ENCODE assay signal across 21 cellular contexts in genomic region chr1:24967962-24968361, GRCh38. TPM values are rescaled to one million over a fixed set of nuclear protein-coding genes. Genes with fewer than 3 reads are reported as not detected.
DNase-seq lines count a peak whose midpoint lies in the region; ATAC-seq and TF ChIP-seq lines count a peak whose summit lies in the region.
"Had no signal": no experiment of that assay in that cellular context is flagged by ENCODE, and none has a peak within 500 bp of the region (broad histone marks: within the 10 kb centered on the region; RNA-seq: fewer than 3 reads in every experiment).

No MANE protein-coding gene starts in this region.

- DNase-seq in activated CD4-positive, alpha-beta T cell treated with anti-CD3 and anti-CD28 coated beads, Interleukin-2, amount 10 ng/mL, durations not matched to agents 24 days and 14 days, result no peak
- no peak for DNase-seq in activated CD4-positive, alpha-beta T cell treated with anti-CD3 and anti-CD28 coated beads, Interleukin-2, amount 50 U/mL, for 4 hours
- no peak for DNase-seq in CD8-positive, alpha-beta T cell
- no peak for DNase-seq in activated CD8-positive, alpha-beta T cell treated with anti-CD3 and anti-CD28 coated beads, Interleukin-2, amount 10 ng/mL, durations not matched to agents 7 days and 5 days
- DNase-seq in central memory CD8-positive, alpha-beta T cell (ENCODE audit: low spot score in 2 of 2), result no peak
- DNase-seq in effector memory CD4-positive, alpha-beta T cell, result no peak
- no peak for DNase-seq in adrenal gland
- DNase-seq: BE2C; CD4-positive, CD25-positive, alpha-beta regulatory T cell; DMS53; EL; NCI-H1417 treated with DMSO at 0.1 percent for 48 hours; NCI-H1930; NCI-H526; PC-3; RPMI8226; SHP77 treated with DMSO at 0.1 percent for 48 hours had no signal

- intact Hi-C loops in activated CD4-positive, alpha-beta T cell treated with anti-CD3 and anti-CD28 coated beads, Interleukin-2, amount 10 ng/mL, durations not matched to agents 24 days and 14 days (cut with micrococcal nuclease), result loop anchor here (2.0 kb wide), 1 partner anchor 35 kb away; no protein-coding TSS in a partner anchor
- intact Hi-C loops in CD8-positive, alpha-beta T cell (cut with DNase I, micrococcal nuclease), result loop anchor here in 1 of 2 experiments (5.0 kb wide), 1 partner anchor 56 kb away; no protein-coding TSS in a partner anchor
- intact Hi-C loops in adrenal gland (cut with DNase I), result no loop called here

- WGBS in adrenal gland, 4 donors, result 74 to 87% (median 80%) methylated on average over 6 of the region's 6 CpGs

- no peak overlapping the region for H3K4me3 ChIP-seq in CD8-positive, alpha-beta T cell (ENCODE audit: low read depth, low read length)
- H3K4me3 ChIP-seq in effector memory CD4-positive, alpha-beta T cell (ENCODE audit: insufficient read depth, low read depth, low read length, poor library complexity, severe bottlenecking), result no peak overlapping the region
- no peak overlapping the region for H3K4me3 ChIP-seq in adrenal gland
- H3K4me3 ChIP-seq: GM12878 had no signal

- peaks cover 71% of the 10 kb centered on the region for H3K4me1 Mint-ChIP-seq in activated CD4-positive, alpha-beta T cell treated with anti-CD3 and anti-CD28 coated beads, Interleukin-2, amount 10 ng/mL, durations not matched to agents 24 days and 14 days
- peaks cover 82% of the 10 kb centered on the region for H3K4me1 Mint-ChIP-seq in CD8-positive, alpha-beta T cell (ENCODE audit: low read depth)
- H3K4me1 Mint-ChIP-seq in activated CD8-positive, alpha-beta T cell treated with anti-CD3 and anti-CD28 coated beads, Interleukin-2, amount 10 ng/mL, durations not matched to agents 7 days and 5 days (ENCODE audit: low read depth), result peaks cover 78% of the 10 kb centered on the region
- peaks cover 69% of the 10 kb centered on the region for H3K4me1 Mint-ChIP-seq in central memory CD8-positive, alpha-beta T cell

- POLR2A ChIA-PET in CD8-positive, alpha-beta T cell (lab: Charles Lee), result interaction anchor here (0.7 kb wide), 1 partner anchor 79 kb away, joined by 3 read pairs; no protein-coding TSS in a partner anchor
- POLR2A ChIA-PET in activated CD8-positive, alpha-beta T cell treated with anti-CD3 and anti-CD28 coated beads, Interleukin-2, amount 10 ng/mL, durations not matched to agents 7 days and 5 days (lab: Charles Lee), result interaction anchor here (1.8 to 6.0 kb wide), 3 partner anchors 28 to 66 kb away, joined by 6 to 106 read pairs (median 7); no protein-coding TSS in a partner anchor

- no peak overlapping the region for H3K4me3 Mint-ChIP-seq in activated CD4-positive, alpha-beta T cell treated with anti-CD3 and anti-CD28 coated beads, Interleukin-2, amount 10 ng/mL, durations not matched to agents 24 days and 14 days
- H3K4me3 Mint-ChIP-seq in CD8-positive, alpha-beta T cell, result no peak overlapping the region
- H3K4me3 Mint-ChIP-seq in activated CD8-positive, alpha-beta T cell treated with anti-CD3 and anti-CD28 coated beads, Interleukin-2, amount 10 ng/mL, durations not matched to agents 7 days and 5 days, result no peak overlapping the region
- H3K4me3 Mint-ChIP-seq in central memory CD8-positive, alpha-beta T cell, result no peak overlapping the region
- H3K4me3 Mint-ChIP-seq: CD4-positive, CD25-positive, alpha-beta regulatory T cell had no signal

- no peaks in the 10 kb centered on the region for H3K27me3 ChIP-seq in CD8-positive, alpha-beta T cell (ENCODE audit: insufficient read depth, low read length)
- H3K27me3 ChIP-seq in effector memory CD4-positive, alpha-beta T cell (replicated peaks; ENCODE audit: control insufficient read depth, insufficient read depth, low read length, poor library complexity, severe bottlenecking), result no peaks in the 10 kb centered on the region
- H3K27me3 ChIP-seq in adrenal gland, result no peaks in the 10 kb centered on the region
- H3K27me3 ChIP-seq: BE2C had no signal

- no peaks in the 10 kb centered on the region for H3K27me3 Mint-ChIP-seq in activated CD4-positive, alpha-beta T cell treated with anti-CD3 and anti-CD28 coated beads, Interleukin-2, amount 10 ng/mL, durations not matched to agents 24 days and 14 days
- H3K27me3 Mint-ChIP-seq in CD8-positive, alpha-beta T cell (ENCODE audit: low read depth), result no peaks in the 10 kb centered on the region
- H3K27me3 Mint-ChIP-seq in activated CD8-positive, alpha-beta T cell treated with anti-CD3 and anti-CD28 coated beads, Interleukin-2, amount 10 ng/mL, durations not matched to agents 7 days and 5 days (ENCODE audit: low read depth), result no peaks in the 10 kb centered on the region
- no peaks in the 10 kb centered on the region for H3K27me3 Mint-ChIP-seq in central memory CD8-positive, alpha-beta T cell

- H3K27ac Mint-ChIP-seq in activated CD4-positive, alpha-beta T cell treated with anti-CD3 and anti-CD28 coated beads, Interleukin-2, amount 10 ng/mL, durations not matched to agents 24 days and 14 days, result peak overlapping the region; percentile 71
- peak overlapping the region; percentile 49 for H3K27ac Mint-ChIP-seq in CD8-positive, alpha-beta T cell
- H3K27ac Mint-ChIP-seq in activated CD8-positive, alpha-beta T cell treated with anti-CD3 and anti-CD28 coated beads, Interleukin-2, amount 10 ng/mL, durations not matched to agents 7 days and 5 days, result peak overlapping the region; percentile 25
- peak overlapping the region; percentile 73 for H3K27ac Mint-ChIP-seq in central memory CD8-positive, alpha-beta T cell (ENCODE audit: low read depth)

- CTCF ChIA-PET in CD8-positive, alpha-beta T cell (lab: Charles Lee), result interaction anchor here (1.5 kb wide), 2 partner anchors 40 to 69 kb away, joined by 3 to 13 read pairs; no protein-coding TSS in a partner anchor
- CTCF ChIA-PET in activated CD8-positive, alpha-beta T cell treated with anti-CD3 and anti-CD28 coated beads, Interleukin-2, amount 10 ng/mL, durations not matched to agents 7 days and 5 days (lab: Charles Lee), result interaction anchor here (1.4 to 10.3 kb wide), 3 partner anchors 10 to 67 kb away, joined by 3 to 225 read pairs (median 48); no protein-coding TSS in a partner anchor

- no peak for TF ChIP-seq CTCF in CD8-positive, alpha-beta T cell (IDR thresholded peaks at IDR 0.05)
- TF ChIP-seq CTCF in adrenal gland (IDR thresholded peaks at IDR 0.05), result no peak

- no peak for TF ChIP-seq POLR2A in adrenal gland (IDR thresholded peaks at IDR 0.05)

- no peaks in the 10 kb centered on the region for H3K9me3 Mint-ChIP-seq in activated CD4-positive, alpha-beta T cell treated with anti-CD3 and anti-CD28 coated beads, Interleukin-2, amount 10 ng/mL, durations not matched to agents 24 days and 14 days
- H3K9me3 Mint-ChIP-seq in CD8-positive, alpha-beta T cell, result no peaks in the 10 kb centered on the region
- H3K9me3 Mint-ChIP-seq in activated CD8-positive, alpha-beta T cell treated with anti-CD3 and anti-CD28 coated beads, Interleukin-2, amount 10 ng/mL, durations not matched to agents 7 days and 5 days (ENCODE audit: insufficient read depth), result no peaks in the 10 kb centered on the region
- H3K9me3 Mint-ChIP-seq in central memory CD8-positive, alpha-beta T cell, result no peaks in the 10 kb centered on the region

- H3K27ac ChIP-seq in CD8-positive, alpha-beta T cell (ENCODE audit: low read depth, low read length), result no peak overlapping the region
- no peak overlapping the region for H3K27ac ChIP-seq in effector memory CD4-positive, alpha-beta T cell (ENCODE audit: insufficient read depth, low read length, poor library complexity, severe bottlenecking)
- no peak overlapping the region for H3K27ac ChIP-seq in adrenal gland
- H3K27ac ChIP-seq: KMS-11 had no signal

- H3K36me3 ChIP-seq in CD8-positive, alpha-beta T cell (ENCODE audit: insufficient read depth, low read length), result no peaks in the 10 kb centered on the region
- H3K36me3 ChIP-seq in effector memory CD4-positive, alpha-beta T cell (ENCODE audit: control insufficient read depth, insufficient read depth, low read length), result no peaks in the 10 kb centered on the region
- no peaks in the 10 kb centered on the region for H3K36me3 ChIP-seq in adrenal gland (replicated peaks in 1 of 2)
- H3K36me3 ChIP-seq: BE2C had no signal

- H3K9me3 ChIP-seq in CD8-positive, alpha-beta T cell (ENCODE audit: low read length), result no peaks in the 10 kb centered on the region
- no peaks in the 10 kb centered on the region for H3K9me3 ChIP-seq in effector memory CD4-positive, alpha-beta T cell (ENCODE audit: control insufficient read depth, low read length)
- no peaks in the 10 kb centered on the region for H3K9me3 ChIP-seq in adrenal gland (replicated peaks in 1 of 3)
- H3K9me3 ChIP-seq: BE2C had no signal

- H3K36me3 Mint-ChIP-seq in activated CD4-positive, alpha-beta T cell treated with anti-CD3 and anti-CD28 coated beads, Interleukin-2, amount 10 ng/mL, durations not matched to agents 24 days and 14 days (ENCODE audit: low read depth), result peaks cover 17% of the 10 kb centered on the region
- no peaks in the 10 kb centered on the region for H3K36me3 Mint-ChIP-seq in CD8-positive, alpha-beta T cell
- peaks cover 21% of the 10 kb centered on the region for H3K36me3 Mint-ChIP-seq in activated CD8-positive, alpha-beta T cell treated with anti-CD3 and anti-CD28 coated beads, Interleukin-2, amount 10 ng/mL, durations not matched to agents 7 days and 5 days (ENCODE audit: low read depth)
- peaks cover 8% of the 10 kb centered on the region for H3K36me3 Mint-ChIP-seq in central memory CD8-positive, alpha-beta T cell (ENCODE audit: insufficient read depth)
- H3K36me3 Mint-ChIP-seq: CD4-positive, CD25-positive, alpha-beta regulatory T cell had no signal

- peaks cover 87% of the 10 kb centered on the region for H3K4me1 ChIP-seq in CD8-positive, alpha-beta T cell (ENCODE audit: insufficient read depth, low read length)
- H3K4me1 ChIP-seq in effector memory CD4-positive, alpha-beta T cell (ENCODE audit: control insufficient read depth, insufficient read depth, low read length, poor library complexity, severe bottlenecking), result peaks cover 49% of the 10 kb centered on the region
- H3K4me1 ChIP-seq in adrenal gland (replicated peaks in 1 of 2), result no peaks in the 10 kb centered on the region
- H3K4me1 ChIP-seq: BE2C had no signal

- ATAC-seq in CD8-positive, alpha-beta T cell, result no peak
- no peak for ATAC-seq in activated CD8-positive, alpha-beta T cell treated with anti-CD3 and anti-CD28 coated beads, Interleukin-2, amount 10 ng/mL, durations not matched to agents 7 days and 5 days
- no peak for ATAC-seq in central memory CD8-positive, alpha-beta T cell (replicated peaks; ENCODE audit: extremely low read depth, poor library complexity, severe bottlenecking)
- ATAC-seq in GM21447 (IDR thresholded peaks at IDR 0.05; ENCODE audit: unreplicated experiment), result no peak
- ATAC-seq: GM12878, PC-3 had no signal

RNA-seq across cellular contexts. Expression of gene RUNX3, which starts 37.9 kb away (rescaled TPM):
- 110 and 112 TPM in 2 replicates for total RNA-seq in activated CD4-positive, alpha-beta T cell treated with anti-CD3 and anti-CD28 coated beads, Interleukin-2, amount 10 ng/mL, durations not matched to agents 24 days and 14 days
- total RNA-seq in CD8-positive, alpha-beta T cell, result 100 to 1,000 TPM; 423 to 424 TPM
- 100 to 1,000 TPM; 144 to 147 TPM for total RNA-seq in activated CD8-positive, alpha-beta T cell treated with anti-CD3 and anti-CD28 coated beads, Interleukin-2, amount 10 ng/mL, durations not matched to agents 7 days and 5 days
- 1 to 10 TPM in 7 of 8 donors, under 1 TPM in 1; 0.79 to 7.5 (median 3.4) TPM for total RNA-seq in adrenal gland
- polyA plus RNA-seq in adrenal gland, result 1 to 10 TPM in 1 of 3 donors, under 1 TPM in 2; 0.73 to 1.0 (median 0.94) TPM
- total RNA-seq: A172 had no signal

Comparison
In these comparisons a context has a peak if more than half of its experiments do, and no peak if none do; other contexts are left out.
1. RNA of gene RUNX3, which starts 37.9 kb away (total RNA-seq): 423 to 424 TPM in CD8-positive, alpha-beta T cell, 144 to 147 TPM in activated CD8-positive, alpha-beta T cell treated with anti-CD3 and anti-CD28 coated beads, Interleukin-2, amount 10 ng/mL, durations not matched to agents 7 days and 5 days and 110 to 112 TPM in activated CD4-positive, alpha-beta T cell treated with anti-CD3 and anti-CD28 coated beads, Interleukin-2, amount 10 ng/mL, durations not matched to agents 24 days and 14 days; 0.79 to 7.5 TPM in adrenal gland; every median in the first group is over 10 times any median in the second.
2. Peak in every context shown above with its lines, with median percentiles within 50 percentile points of each other: H3K27ac Mint-ChIP-seq.